In the genomic region with DNA sequence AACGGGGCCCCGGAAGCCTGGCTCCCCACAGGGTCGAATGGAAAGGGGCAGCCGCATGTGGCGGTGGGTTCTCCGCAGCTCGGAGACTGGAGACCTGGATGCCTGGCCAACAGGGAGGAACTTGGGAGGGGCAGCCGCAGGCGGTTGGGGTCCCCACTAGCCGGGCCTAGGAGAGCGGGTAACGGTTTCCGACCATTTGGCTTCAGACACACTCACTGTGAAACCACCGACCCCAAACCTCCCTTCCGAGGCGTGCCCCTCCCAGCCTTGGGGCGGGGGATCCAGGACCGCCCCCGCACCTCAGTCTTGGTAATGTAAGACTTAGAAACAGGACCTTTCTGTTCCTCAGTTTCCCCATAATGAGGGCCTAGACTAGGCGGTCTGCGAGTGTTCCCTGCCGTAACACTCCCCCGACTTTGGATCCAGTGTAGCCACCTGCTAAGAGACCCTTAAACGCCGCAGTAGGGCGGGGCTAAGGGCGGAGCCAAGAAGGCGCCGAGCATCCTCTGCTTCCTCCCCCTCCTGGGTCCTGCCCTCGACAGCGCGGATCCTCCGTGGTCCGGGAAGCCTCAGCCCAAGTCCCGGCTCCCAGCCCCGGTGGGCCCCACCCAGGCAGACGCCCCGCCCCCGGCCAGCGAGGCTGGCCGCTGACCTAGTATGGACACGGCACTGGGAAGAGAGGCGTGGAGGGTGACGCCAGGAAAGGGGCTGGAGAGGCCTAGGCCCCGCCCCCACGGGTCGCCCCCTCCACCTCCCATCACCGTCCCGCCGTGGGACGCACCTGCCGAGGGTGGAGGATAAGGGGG, we compare ENCODE assay signal across 9 cellular contexts. TPM values are rescaled to one million over a fixed set of nuclear protein-coding genes. Genes with fewer than 3 reads are reported as not detected.
A peak's percentile ranks its signal among the peaks of the same experiment; 100 is the strongest.
DNase-seq lines count a peak whose midpoint lies in the region; ATAC-seq, FAIRE-seq and TF ChIP-seq lines count a peak whose summit lies in the region.
"Had no signal": no experiment of that assay in that cellular context is flagged by ENCODE, and none has a peak within 500 bp of the region (broad histone marks: within the 10 kb centered on the region; RNA-seq: fewer than 3 reads in every experiment).

No MANE protein-coding gene starts in this region.

- intact Hi-C loops in activated CD8-positive, alpha-beta T cell treated with anti-CD3 and anti-CD28 coated beads for 36 hours (cut with micrococcal nuclease), result loop anchor here (10.0 kb wide), 1 partner anchor 61 kb away; no protein-coding TSS in a partner anchor

- peaks cover 6% of the 10 kb centered on the region for H3K36me3 Mint-ChIP-seq in activated CD8-positive, alpha-beta T cell treated with anti-CD3 and anti-CD28 coated beads for 36 hours (ENCODE audit: low read depth)

- no peaks in the 10 kb centered on the region for H3K79me2 ChIP-seq in DND-41 (ENCODE audit: insufficient read depth, low read length)
- no peaks in the 10 kb centered on the region for H3K79me2 ChIP-seq in H1 (ENCODE audit: control insufficient read depth in 1 of 2, insufficient read depth in 2 of 2, low read length in 2 of 2)

- H4K20me1 ChIP-seq in DND-41 (ENCODE audit: insufficient read depth, low read length), result no peaks in the 10 kb centered on the region
- H4K20me1 ChIP-seq in H1 (replicated peaks in 1 of 2; ENCODE audit: control insufficient read depth in 1 of 2, insufficient read depth in 2 of 2, low read length in 2 of 2), result no peaks in the 10 kb centered on the region

- H3K27me3 ChIP-seq in DND-41 (ENCODE audit: insufficient read depth, low read length, poor library complexity) (no peaks in the 10 kb centered on the region), H1 (replicated peaks in 1 of 4; ENCODE audit: control insufficient read depth in 3 of 4, extremely low read depth in 1 of 4, insufficient read depth in 3 of 4, low read length in 3 of 4) (peaks cover 0 to 32% (median 19%) of the 10 kb centered on the region in 4 experiments; a peak in 5 of 7 replicates), mucosa of rectum (ENCODE audit: control insufficient read depth in 2 of 2, insufficient read depth in 2 of 2, low read length in 2 of 2) (peaks cover 8 to 38% of the 10 kb centered on the region in 2 donors)

- peak; percentile 73 for ATAC-seq in DND-41 (ENCODE audit: insufficient read depth, low read depth)
- ATAC-seq in activated CD8-positive, alpha-beta T cell treated with anti-CD3 and anti-CD28 coated beads for 36 hours, result peak; percentile 61

- H3K4ac ChIP-seq in H1 (replicated peaks; ENCODE audit: insufficient read length, low read depth, low read length), result no peak overlapping the region

- TF ChIP-seq RAD21 in H1 (IDR thresholded peaks at IDR 0.05 in 1 of 2, conservative IDR thresholded peaks at IDR 0.05 in 1 of 2; ENCODE audit: low read depth in 2 of 2, low read length in 2 of 2), result no peak

- FAIRE-seq in H1 (lab: Jason Lieb, UNC), result peak; percentile 28

- peak overlapping the region; percentile 92 for H3K9ac ChIP-seq in DND-41 (ENCODE audit: low read depth, low read length)
- H3K9ac ChIP-seq in H1 (replicated peaks in 1 of 4; ENCODE audit: extremely low read depth in 1 of 4, low read depth in 3 of 4, low read length in 3 of 4), result no peak overlapping the region
- peak overlapping the region; percentile 55 to 65 for H3K9ac ChIP-seq in mucosa of rectum (ENCODE audit: low read depth in 1 of 2, low read length in 2 of 2)

- H3K18ac ChIP-seq in H1 (ENCODE audit: extremely low read depth, low read length), result no peak overlapping the region; the same call in none of the 2 replicates

- no peaks in the 10 kb centered on the region for H3K36me3 ChIP-seq in DND-41 (ENCODE audit: insufficient read depth, low read length)
- H3K36me3 ChIP-seq in H1 (ENCODE audit: control insufficient read depth in 2 of 4, insufficient read depth in 4 of 4, low read length in 3 of 4), result no peaks in the 10 kb centered on the region; a peak in 1 of 8 replicates
- no peaks in the 10 kb centered on the region for H3K36me3 ChIP-seq in mucosa of rectum (ENCODE audit: control insufficient read depth in 2 of 2, insufficient read depth in 2 of 2, low read length in 2 of 2)

- H3K4me3 ChIP-seq in DND-41 (ENCODE audit: low read depth in 1 of 2, low read length in 2 of 2) (peak overlapping the region; percentile 24 to 65; a peak in 3 of 4 replicates), H1 (ENCODE audit: extremely low read depth in 1 of 4, insufficient read depth in 2 of 4, low read depth in 3 of 4, low read length in 4 of 4) (peak overlapping the region; percentile 48 to 64 (median 52)), mucosa of rectum (ENCODE audit: low read length in 2 of 2) (peak overlapping the region; percentile 57 to 72)

- no peak overlapping the region for H2BK15ac ChIP-seq in H1 (ENCODE audit: low read length)

- no peak for TF ChIP-seq EP300 in H1 (IDR thresholded peaks at IDR 0.05; ENCODE audit: borderline replicate concordance in 1 of 2, low read depth in 2 of 2, low read length in 2 of 2)

- WGBS in H1 (ENCODE audit: extremely low coverage in 1 of 2, insufficient coverage in 1 of 2, insufficient read length in 1 of 2, insufficient replicate concordance in 2 of 2, low coverage in 1 of 2, low lambda C conversion rate in 2 of 2, missing lambda C conversion rate in 1 of 2), 2 experiments, result 3% methylated on average over 39 of the region's 52 CpGs; no CpG with 5 or more reads in 1 of the 2 experiments

- peak overlapping the region; percentile 89 for H3K27ac Mint-ChIP-seq in activated CD8-positive, alpha-beta T cell treated with anti-CD3 and anti-CD28 coated beads for 36 hours

- H3K27ac ChIP-seq in DND-41 (ENCODE audit: low read length) (peak overlapping the region; percentile 99), H1 (ENCODE audit: low read depth, low read length) (no peak overlapping the region), mucosa of rectum (ENCODE audit: low read depth in 2 of 2, low read length in 2 of 2) (peak overlapping the region; percentile 55 to 85)

- no peaks in the 10 kb centered on the region for H3K9me3 ChIP-seq in DND-41 (ENCODE audit: insufficient read depth, low read length, severe bottlenecking)
- no peaks in the 10 kb centered on the region for H3K9me3 ChIP-seq in H1 (ENCODE audit: insufficient read depth in 2 of 2, low read depth in 1 of 2, low read length in 1 of 2)
- no peaks in the 10 kb centered on the region for H3K9me3 ChIP-seq in mucosa of rectum (ENCODE audit: control insufficient read depth in 2 of 2, low read length in 2 of 2)

- CTCF ChIA-PET in activated CD8-positive, alpha-beta T cell treated with anti-CD3 and anti-CD28 coated beads for 36 hours (lab: Charles Lee), result interaction anchor here (1.6 to 6.8 kb wide), 8 partner anchors 12 to 56 kb away, joined by 4 to 54 read pairs (median 12); no protein-coding TSS in a partner anchor
- CTCF ChIA-PET in H1 (lab: Charles Lee; ENCODE audit: partially characterized antibody) (interaction anchor here (0.8 to 23.7 kb wide), 6 partner anchors 20 to 174 kb away, joined by 3 to 376 read pairs (median 28); a partner anchor contains a TSS), HEK293T (lab: Yijun Ruan, JAX) (interaction anchor here (0.8 to 1.6 kb wide), 2 partner anchors 13 to 14 kb away, joined by 4 to 7 read pairs; a partner anchor contains a TSS)

- no peak overlapping the region for H4K91ac ChIP-seq in H1 (replicated peaks; ENCODE audit: insufficient read length, low read length)

- TF ChIP-seq POLR2A in H1 (IDR thresholded peaks at IDR 0.05; ENCODE audit: control extremely low read depth in 1 of 2, low read depth in 2 of 2, low read length in 2 of 2), result peak in 1 of 2 experiments; percentile 47; a peak in 1 of 3 replicates

- H3K4me2 ChIP-seq in DND-41 (ENCODE audit: insufficient read depth, low read length) (peak overlapping the region; percentile 77), H1 (ENCODE audit: insufficient read depth in 1 of 2, low read depth in 2 of 2, low read length in 2 of 2) (peak overlapping the region; percentile 87 to 89)

- peak overlapping the region; percentile 77 for H2AFZ ChIP-seq in DND-41 (ENCODE audit: low read depth, low read length)
- H2AFZ ChIP-seq in H1 (ENCODE audit: low read length), result no peak overlapping the region

- TF ChIP-seq CTCF in DND-41 (IDR thresholded peaks at IDR 0.05; ENCODE audit: borderline replicate concordance, extremely low read depth, low read length, poor library complexity, severe bottlenecking) (no peak), H1 (IDR thresholded peaks at IDR 0.05; ENCODE audit: control extremely low read depth in 1 of 3, insufficient read depth in 1 of 3, low read depth in 1 of 3, low read length in 3 of 3) (no peak)
- no peak for TF ChIP-seq CTCF in activated CD8-positive, alpha-beta T cell treated with anti-CD3 and anti-CD28 coated beads for 36 hours (IDR thresholded peaks at IDR 0.05)

- no peak overlapping the region; the same call in 1 of the 2 replicates for H2BK12ac ChIP-seq in H1 (ENCODE audit: low read depth, low read length)

- H3K27me3 Mint-ChIP-seq in activated CD8-positive, alpha-beta T cell treated with anti-CD3 and anti-CD28 coated beads for 36 hours, result no peaks in the 10 kb centered on the region

- H3K9me3 Mint-ChIP-seq in activated CD8-positive, alpha-beta T cell treated with anti-CD3 and anti-CD28 coated beads for 36 hours, result no peaks in the 10 kb centered on the region

- POLR2A ChIA-PET in activated CD8-positive, alpha-beta T cell treated with anti-CD3 and anti-CD28 coated beads for 36 hours (lab: Charles Lee), result interaction anchor here (0.7 to 16.1 kb wide), 5 partner anchors 22 to 253 kb away, joined by 3 to 331 read pairs (median 3); a partner anchor contains a TSS
- POLR2A ChIA-PET in H1 (lab: Charles Lee; ENCODE audit: partially characterized antibody), result interaction anchor here (1.1 to 42.9 kb wide), 2 partner anchors 10 to 20 kb away, joined by 4 to 1087 read pairs; a partner anchor contains a TSS
- POLR2A ChIA-PET in HEK293T (lab: Yijun Ruan, JAX), result interaction anchor here (2.0 to 2.6 kb wide), 2 partner anchors 15 to 33 kb away, joined by 9 read pairs; a partner anchor contains a TSS

- H2BK120ac ChIP-seq in H1 (replicated peaks; ENCODE audit: low read depth, low read length), result no peak overlapping the region

- H3K23ac ChIP-seq in H1 (ENCODE audit: insufficient read length), result no peak overlapping the region

- H3K4me1 Mint-ChIP-seq in activated CD8-positive, alpha-beta T cell treated with anti-CD3 and anti-CD28 coated beads for 36 hours (ENCODE audit: low read depth), result peaks cover 25% of the 10 kb centered on the region

- H3K14ac ChIP-seq in H1 (ENCODE audit: insufficient read length), result no peak overlapping the region

- H2BK20ac ChIP-seq in H1 (ENCODE audit: low read length), result no peak overlapping the region

- H4K5ac ChIP-seq in H1 (ENCODE audit: insufficient read length, low read depth, low read length), result peak overlapping the region; percentile 22

- peaks cover 35% of the 10 kb centered on the region for H3K23me2 ChIP-seq in H1 (ENCODE audit: low read depth, low read length)

- H4K8ac ChIP-seq in H1 (ENCODE audit: extremely low read depth, insufficient read depth, low read length), result no peak overlapping the region; the same call in 1 of the 2 replicates

- no peaks in the 10 kb centered on the region for H3K79me1 ChIP-seq in H1 (ENCODE audit: low read depth, low read length)

- no peak overlapping the region; the same call in 1 of the 2 replicates for H2BK5ac ChIP-seq in H1 (ENCODE audit: low read depth, low read length)

- H3K56ac ChIP-seq in H1 (replicated peaks; ENCODE audit: insufficient read length, low read depth, low read length), result no peak overlapping the region

- no peak overlapping the region for H2AK5ac ChIP-seq in H1 (ENCODE audit: low read depth, low read length)

- DNase-seq in DND-41 (peak; percentile 90), Kasumi-1 (lab: John Stamatoyannopoulos, UW) (peak; percentile 62 to 64), H1 (ENCODE audit: low read depth in 1 of 2, low spot score in 2 of 2) (peak in 1 of 2 experiments; percentile 89), putamen (ENCODE audit: low spot score) (no peak), HEK293T (ENCODE audit: extremely low spot score) (no peak)
- peak; percentile 87 for DNase-seq in activated CD8-positive, alpha-beta T cell treated with anti-CD3 and anti-CD28 coated beads for 36 hours
- peak; percentile 68 to 93 (median 82) for DNase-seq in stimulated activated naive CD4-positive, alpha-beta T cell (lab: John Stamatoyannopoulos, UW)

- H3K4me3 Mint-ChIP-seq in activated CD8-positive, alpha-beta T cell treated with anti-CD3 and anti-CD28 coated beads for 36 hours, result peak overlapping the region; percentile 73

- H3K4me1 ChIP-seq in DND-41 (ENCODE audit: insufficient read depth, low read length) (peaks cover 34% of the 10 kb centered on the region), H1 (replicated peaks in 1 of 4; ENCODE audit: control insufficient read depth in 3 of 4, insufficient read depth in 4 of 4, low read length in 3 of 4) (peaks cover 3 to 26% (median 20%) of the 10 kb centered on the region in 4 experiments), mucosa of rectum (ENCODE audit: control insufficient read depth in 2 of 2, insufficient read depth in 2 of 2, low read length in 2 of 2) (peaks cover 16 to 21% of the 10 kb centered on the region in 2 donors)

RNA-seq across cellular contexts. Expression of a gene that starts 1.8 kb away (rescaled TPM):
- 1 to 10 TPM; 7.8 to 8.2 TPM for total RNA-seq in activated CD8-positive, alpha-beta T cell treated with anti-CD3 and anti-CD28 coated beads for 36 hours
- total RNA-seq in H1 (2021; fragmentation: NEBNext Ultra II Directional; extraction: Animal tissue kit (Norgen Biotek cat#: 25700)), result 37.9 and 40.6 TPM in 2 replicates
- 45.7 and 50.4 TPM in 2 replicates for polyA plus RNA-seq in H1 (2011; rRNA removed)
- polyA plus RNA-seq in H1 (2011; cell fraction: cytosol; rRNA removed), result 41.1 TPM
- polyA plus RNA-seq in H1 (2011; cell fraction: nucleus; rRNA removed), result 127 TPM
- polyA plus RNA-seq in H1 (2012, experiment 1 of 2), result 30.1 to 58.0 TPM (median 54.6 TPM) in 4 replicates
- polyA plus RNA-seq in H1 (2012, experiment 2 of 2), result 31.1 TPM
- 33.0 TPM for polyA plus RNA-seq in H1 (2013, experiment 1 of 2)
- 34.6 TPM for polyA plus RNA-seq in H1 (2013, experiment 2 of 2)
- polyA minus RNA-seq in H1 (2011; rRNA and poly(A)+ RNA removed), result 14.8 and 18.9 TPM in 2 replicates
- 12.3 TPM for polyA minus RNA-seq in H1 (2011; cell fraction: cytosol; rRNA and poly(A)+ RNA removed)
- polyA minus RNA-seq in H1 (2011; cell fraction: nucleus; rRNA and poly(A)+ RNA removed), result 24.8 TPM
- total RNA-seq: NCI-H460 had no signal

RNA-seq across cellular contexts. Expression of a gene that starts 14.0 kb away (rescaled TPM):
- 1 to 10 TPM; 1.2 to 3.3 TPM for total RNA-seq in activated CD8-positive, alpha-beta T cell treated with anti-CD3 and anti-CD28 coated beads for 36 hours
- total RNA-seq in H1 (2021; fragmentation: NEBNext Ultra II Directional; extraction: Animal tissue kit (Norgen Biotek cat#: 25700)), result 9.6 and 9.7 TPM in 2 replicates
- 10.0 and 15.2 TPM in 2 replicates for polyA plus RNA-seq in H1 (2011; rRNA removed)
- 10.4 TPM for polyA plus RNA-seq in H1 (2011; cell fraction: cytosol; rRNA removed)
- 20.9 TPM for polyA plus RNA-seq in H1 (2011; cell fraction: nucleus; rRNA removed)
- 9.2 to 15.4 TPM (median 13.0 TPM) in 4 replicates for polyA plus RNA-seq in H1 (2012, experiment 1 of 2)
- 11.5 TPM for polyA plus RNA-seq in H1 (2012, experiment 2 of 2)
- 6.9 TPM for polyA plus RNA-seq in H1 (2013, experiment 1 of 2)
- polyA plus RNA-seq in H1 (2013, experiment 2 of 2), result 6.3 TPM
- polyA minus RNA-seq in H1 (2011; rRNA and poly(A)+ RNA removed), result 13.2 and 16.4 TPM in 2 replicates
- 12.3 TPM for polyA minus RNA-seq in H1 (2011; cell fraction: cytosol; rRNA and poly(A)+ RNA removed)
- polyA minus RNA-seq in H1 (2011; cell fraction: nucleus; rRNA and poly(A)+ RNA removed), result 5.4 TPM

RNA-seq across cellular contexts. Expression of a gene that starts 22.7 kb away (rescaled TPM):
- total RNA-seq in activated CD8-positive, alpha-beta T cell treated with anti-CD3 and anti-CD28 coated beads for 36 hours, result under 1 TPM; 0.07 to 0.22 TPM
- 11.4 and 11.5 TPM in 2 replicates for total RNA-seq in H1 (2021; fragmentation: NEBNext Ultra II Directional; extraction: Animal tissue kit (Norgen Biotek cat#: 25700))
- 1.3 and 5.7 TPM in 2 replicates for polyA plus RNA-seq in H1 (2011; rRNA removed)
- 2.4 TPM for polyA plus RNA-seq in H1 (2011; cell fraction: cytosol; rRNA removed)
- polyA plus RNA-seq in H1 (2011; cell fraction: nucleus; rRNA removed), result 7.0 TPM
- 6.8 to 12.4 TPM (median 9.6 TPM) in 4 replicates for polyA plus RNA-seq in H1 (2012, experiment 1 of 2)
- 4.9 TPM for polyA plus RNA-seq in H1 (2012, experiment 2 of 2)
- polyA plus RNA-seq in H1 (2013, experiment 1 of 2), result 11.2 TPM
- 12.9 TPM for polyA plus RNA-seq in H1 (2013, experiment 2 of 2)
- 10.7 and 12.0 TPM in 2 replicates for polyA minus RNA-seq in H1 (2011; rRNA and poly(A)+ RNA removed)
- 8.7 TPM for polyA minus RNA-seq in H1 (2011; cell fraction: cytosol; rRNA and poly(A)+ RNA removed)
- 10.3 TPM for polyA minus RNA-seq in H1 (2011; cell fraction: nucleus; rRNA and poly(A)+ RNA removed)

RNA-seq across cellular contexts. Expression of a gene that starts 32.6 kb away (rescaled TPM):
- total RNA-seq in activated CD8-positive, alpha-beta T cell treated with anti-CD3 and anti-CD28 coated beads for 36 hours, result 100 to 1,000 TPM; 325 to 342 TPM
- 353 and 365 TPM in 2 replicates for total RNA-seq in H1 (2021; fragmentation: NEBNext Ultra II Directional; extraction: Animal tissue kit (Norgen Biotek cat#: 25700))
- polyA plus RNA-seq in H1 (2011; rRNA removed), result 72.7 and 110 TPM in 2 replicates
- polyA plus RNA-seq in H1 (2011; cell fraction: cytosol; rRNA removed), result 70.0 TPM
- polyA plus RNA-seq in H1 (2011; cell fraction: nucleus; rRNA removed), result 197 TPM
- 259 to 328 TPM (median 273 TPM) in 4 replicates for polyA plus RNA-seq in H1 (2012, experiment 1 of 2)
- 150 TPM for polyA plus RNA-seq in H1 (2012, experiment 2 of 2)
- polyA plus RNA-seq in H1 (2013, experiment 1 of 2), result 194 TPM
- 181 TPM for polyA plus RNA-seq in H1 (2013, experiment 2 of 2)
- polyA minus RNA-seq in H1 (2011; rRNA and poly(A)+ RNA removed), result 75.9 and 88.7 TPM in 2 replicates
- polyA minus RNA-seq in H1 (2011; cell fraction: cytosol; rRNA and poly(A)+ RNA removed), result 107 TPM
- polyA minus RNA-seq in H1 (2011; cell fraction: nucleus; rRNA and poly(A)+ RNA removed), result 210 TPM

RNA-seq across cellular contexts. Expression of a gene that starts 57.3 kb away (rescaled TPM):
- 10 to 100 TPM; 56.4 to 58.0 TPM for total RNA-seq in activated CD8-positive, alpha-beta T cell treated with anti-CD3 and anti-CD28 coated beads for 36 hours
- 20.7 and 24.0 TPM in 2 replicates for total RNA-seq in H1 (2021; fragmentation: NEBNext Ultra II Directional; extraction: Animal tissue kit (Norgen Biotek cat#: 25700))
- 20.1 and 25.3 TPM in 2 replicates for polyA plus RNA-seq in H1 (2011; rRNA removed)
- 22.2 TPM for polyA plus RNA-seq in H1 (2011; cell fraction: cytosol; rRNA removed)
- polyA plus RNA-seq in H1 (2011; cell fraction: nucleus; rRNA removed), result 54.2 TPM
- 14.0 to 19.1 TPM (median 15.9 TPM) in 4 replicates for polyA plus RNA-seq in H1 (2012, experiment 1 of 2)
- polyA plus RNA-seq in H1 (2012, experiment 2 of 2), result 12.9 TPM
- 11.2 TPM for polyA plus RNA-seq in H1 (2013, experiment 1 of 2)
- polyA plus RNA-seq in H1 (2013, experiment 2 of 2), result 12.0 TPM
- 18.5 and 20.3 TPM in 2 replicates for polyA minus RNA-seq in H1 (2011; rRNA and poly(A)+ RNA removed)
- 11.0 TPM for polyA minus RNA-seq in H1 (2011; cell fraction: cytosol; rRNA and poly(A)+ RNA removed)
- 11.6 TPM for polyA minus RNA-seq in H1 (2011; cell fraction: nucleus; rRNA and poly(A)+ RNA removed)

Comparison
In these comparisons a context has a peak if more than half of its experiments do, and no peak if none do; other contexts are left out.
1. DNase-seq: peak in DND-41 (single experiment), Kasumi-1 (2 of 2), activated CD8-positive, alpha-beta T cell treated with anti-CD3 and anti-CD28 coated beads for 36 hours (single experiment) and stimulated activated naive CD4-positive, alpha-beta T cell (6 of 6); none in putamen (single experiment) and HEK293T (single experiment).
2. H3K9ac ChIP-seq: peak in DND-41 (single experiment) and mucosa of rectum (2 of 2); none in H1 (0 of 4).
3. RNA of a gene that starts 22.7 kb away (total RNA-seq): 11.4 to 11.5 TPM in H1; 0.07 to 0.22 TPM in activated CD8-positive, alpha-beta T cell treated with anti-CD3 and anti-CD28 coated beads for 36 hours; every median in the first group is over 10 times any median in the second.
4. Peak in every context shown above with its lines, with median percentiles within 50 percentile points of each other: H3K4me3 ChIP-seq.